In genomic region chr7:27181795-27182275, GRCh38 we compare ENCODE assay signal across 16 cellular contexts. TPM values are rescaled to one million over a fixed set of nuclear protein-coding genes. Genes with fewer than 3 reads are reported as not detected.
A peak's percentile ranks its signal among the peaks of the same experiment; 100 is the strongest.
DNase-seq lines count a peak whose midpoint lies in the region; ATAC-seq and TF ChIP-seq lines count a peak whose summit lies in the region.
"Had no signal": no experiment of that assay in that cellular context is flagged by ENCODE, and none has a peak within 500 bp of the region (broad histone marks: within the 10 kb centered on the region; RNA-seq: fewer than 3 reads in every experiment).

No MANE protein-coding gene starts in this region.

- no peak for ATAC-seq in HG02610 (IDR thresholded peaks at IDR 0.05; ENCODE audit: unreplicated experiment)
- no peak for ATAC-seq in SK-N-SH treated with all-trans-retinoic acid at 6 μM for 48 hours
- ATAC-seq in GM21360 (IDR thresholded peaks at IDR 0.05; ENCODE audit: unreplicated experiment), result no peak

- H3K4me1 Mint-ChIP-seq in chondrocyte (ENCODE audit: low read depth) (peaks cover 31% of the 10 kb centered on the region), nephron (peaks cover 46% of the 10 kb centered on the region)

- peak; percentile 15 for DNase-seq in activated T-cell treated with anti-CD3 and anti-CD28 coated beads, Interleukin-2, amount 50 U/mL, for 1 hour
- no peak for DNase-seq in activated T-cell treated with anti-CD3 and anti-CD28 coated beads, Interleukin-2, amount 50 U/mL, for 48 hours
- DNase-seq in chondrocyte (ENCODE audit: low spot score) (peak; percentile 46), ureter (ENCODE audit: low spot score) (peak; percentile 39)
- DNase-seq: foreskin melanocyte, IMR-90, midbrain, NCI-H1092 treated with DMSO at 0.1 percent for 48 hours, SK-N-SH had no signal

- peaks cover 9% of the 10 kb centered on the region for H3K36me3 Mint-ChIP-seq in chondrocyte (ENCODE audit: low read depth)
- peaks cover 17% of the 10 kb centered on the region for H3K36me3 Mint-ChIP-seq in nephron (ENCODE audit: low read depth)
- H3K36me3 Mint-ChIP-seq: CD8-positive, alpha-beta memory T cell had no signal

- H3K9me3 Mint-ChIP-seq in chondrocyte (ENCODE audit: low read depth) (no peaks in the 10 kb centered on the region), nephron (no peaks in the 10 kb centered on the region)

- H3K27me3 Mint-ChIP-seq in chondrocyte (ENCODE audit: low read depth) (peaks cover 76% of the 10 kb centered on the region), nephron (ENCODE audit: low read depth) (peaks cover 98% of the 10 kb centered on the region)

- H3K27ac Mint-ChIP-seq in chondrocyte (ENCODE audit: unreplicated experiment) (no peak overlapping the region), nephron (peak overlapping the region in 1 of 3 experiments; percentile 100)

- no peak for TF ChIP-seq CTCF in chondrocyte (IDR thresholded peaks at IDR 0.05)
- TF ChIP-seq CTCF in nephron (IDR thresholded peaks at IDR 0.05; ENCODE audit: unreplicated experiment in 3 of 3), result no peak

- H3K4me3 Mint-ChIP-seq in chondrocyte (ENCODE audit: unreplicated experiment) (no peak overlapping the region), nephron (peak overlapping the region; percentile 25 to 92 (median 61))

TF ChIP-seq in SK-N-SH treated with all-trans-retinoic acid at 6 μM for 48 hours, 23 proteins besides CTCF, POLR2A, EP300 and RAD21:
- TF ChIP-seq POU6F1 (CRISPR knock-in tag; IDR thresholded peaks at IDR 0.05; ENCODE audit: borderline replicate concordance, low read depth) (no peak), ZFP30 (CRISPR knock-in tag; IDR thresholded peaks at IDR 0.05) (no peak), OSR1 (CRISPR knock-in tag; IDR thresholded peaks at IDR 0.05) (no peak), TOX (CRISPR knock-in tag; IDR thresholded peaks at IDR 0.05; ENCODE audit: borderline replicate concordance) (no peak), ZFP3 (CRISPR knock-in tag; IDR thresholded peaks at IDR 0.05) (no peak), ZNF565 (CRISPR knock-in tag; conservative IDR thresholded peaks at IDR 0.05; ENCODE audit: low read depth) (no peak), ARNTL (CRISPR knock-in tag; IDR thresholded peaks at IDR 0.05; ENCODE audit: borderline replicate concordance, low read depth) (no peak), PPARA (CRISPR knock-in tag; IDR thresholded peaks at IDR 0.05; ENCODE audit: borderline replicate concordance) (no peak), ESRRG (CRISPR knock-in tag; IDR thresholded peaks at IDR 0.05) (no peak), PATZ1 (CRISPR knock-in tag; IDR thresholded peaks at IDR 0.05; ENCODE audit: borderline replicate concordance) (no peak), RARB (CRISPR knock-in tag; IDR thresholded peaks at IDR 0.05) (no peak), TCF4 (CRISPR knock-in tag; IDR thresholded peaks at IDR 0.05; ENCODE audit: borderline replicate concordance) (no peak), CSRNP3 (CRISPR knock-in tag; IDR thresholded peaks at IDR 0.05) (no peak)

RNA-seq across cellular contexts. Expression of gene HOXA11, which starts 3.2 kb away (rescaled TPM):
- not detected in 3 replicates for total RNA-seq in chondrocyte
- total RNA-seq in ureter, result 16.6 TPM
- total RNA-seq: cardiac septum; CD8-positive, alpha-beta memory T cell; IMR-90 had no signal

RNA-seq across cellular contexts. Expression of gene HOXA10, which starts 7.7 kb away (rescaled TPM):
- total RNA-seq in chondrocyte (0.12 to 0.21 TPM in 2 of 3 replicates, not detected in the other), ureter (15.3 TPM)
- total RNA-seq: cardiac septum; CD8-positive, alpha-beta memory T cell had no signal

RNA-seq across cellular contexts. Expression of gene HOXA9, which starts 16.5 kb away (rescaled TPM):
- total RNA-seq in chondrocyte (not detected in 3 replicates), ureter (7.4 TPM)
- total RNA-seq: cardiac septum; CD8-positive, alpha-beta memory T cell; thoracic aorta had no signal

RNA-seq across cellular contexts. Expression of gene HOXA13, which starts 18.1 kb away (rescaled TPM):
- not detected in 3 replicates for total RNA-seq in chondrocyte
- 15.6 TPM for total RNA-seq in ureter
- total RNA-seq: cardiac septum; CD8-positive, alpha-beta memory T cell; IMR-90 had no signal

RNA-seq across cellular contexts. Expression of gene HOXA7, which starts 25.4 kb away (rescaled TPM):
- total RNA-seq in chondrocyte, result not detected in 3 replicates
- total RNA-seq in ureter, result 6.3 TPM
- total RNA-seq: cardiac septum; CD8-positive, alpha-beta memory T cell had no signal

Comparison
In these comparisons a context has a peak if more than half of its experiments do, and no peak if none do; other contexts are left out.
1. DNase-seq: peak in activated T-cell treated with anti-CD3 and anti-CD28 coated beads, Interleukin-2, amount 50 U/mL, for 1 hour (single experiment), chondrocyte (single experiment) and ureter (single experiment); none in activated T-cell treated with anti-CD3 and anti-CD28 coated beads, Interleukin-2, amount 50 U/mL, for 48 hours (0 of 2).
2. RNA of gene HOXA11, which starts 3.2 kb away (total RNA-seq): 16.6 TPM in ureter (single experiment); not detected in chondrocyte; every median in the first group is over 10 times any median in the second.
3. RNA of gene HOXA10, which starts 7.7 kb away (total RNA-seq): 15.3 TPM in ureter (single experiment); 0.12 to 0.21 TPM in chondrocyte; every median in the first group is over 10 times any median in the second.